In the genomic region with DNA sequence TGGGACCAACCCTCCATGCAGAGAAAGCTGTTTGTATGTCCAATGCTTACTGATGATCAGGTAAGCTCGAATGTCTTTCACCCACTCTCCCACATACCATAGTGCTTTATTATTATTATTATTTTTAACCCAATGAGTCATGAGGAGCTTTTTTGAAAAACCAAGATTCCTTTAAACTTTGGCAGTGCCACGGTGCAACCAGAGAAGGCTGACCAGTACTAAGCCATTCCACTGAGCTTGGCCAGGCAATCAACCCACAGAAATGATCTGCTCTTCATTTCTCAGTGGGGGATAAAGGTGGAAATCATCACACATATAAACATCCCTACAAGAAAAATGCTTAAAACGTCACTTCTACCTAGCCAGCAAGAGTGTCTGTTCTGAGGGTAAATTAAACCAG, we compare ENCODE assay signal across 15 cellular contexts. TPM values are rescaled to one million over a fixed set of nuclear protein-coding genes. Genes with fewer than 3 reads are reported as not detected.
A peak's percentile ranks its signal among the peaks of the same experiment; 100 is the strongest.
DNase-seq lines count a peak whose midpoint lies in the region; ATAC-seq and TF ChIP-seq lines count a peak whose summit lies in the region.
"Had no signal": no experiment of that assay in that cellular context is flagged by ENCODE, and none has a peak within 500 bp of the region (broad histone marks: within the 10 kb centered on the region; RNA-seq: fewer than 3 reads in every experiment).

No MANE protein-coding gene starts in this region.

- TF ChIP-seq CTCF in A673 (conservative IDR thresholded peaks at IDR 0.05; ENCODE audit: low read depth, low read length) (no peak), astrocyte of the spinal cord (IDR thresholded peaks at IDR 0.05; ENCODE audit: low read depth, low read length) (no peak), GM13976 (IDR thresholded peaks at IDR 0.05; ENCODE audit: borderline replicate concordance, control extremely low read depth, extremely low read depth, insufficient read depth, missing control alignments) (no peak)

- no peak overlapping the region for H4K91ac ChIP-seq in mesenchymal stem cell (ENCODE audit: low read length)

- DNase-seq in A673 (ENCODE audit: low spot score) (no peak), SK-N-MC (ENCODE audit: low read depth, low spot score) (no peak), astrocyte of the spinal cord (ENCODE audit: low read depth, low spot score) (peak; percentile 36), mesenchymal stem cell (no peak), SHP77 (lab: John Stamatoyannopoulos, UW) (no peak), GM13976 (ENCODE audit: low spot score) (no peak)
- DNase-seq: 8988T, Caco-2, GOT3, H7, HFFc6 had no signal

- H3K4me2 ChIP-seq in mesenchymal stem cell (ENCODE audit: low read length, poor library complexity, severe bottlenecking), result no peak overlapping the region

- no peak overlapping the region for H3K9ac ChIP-seq in SK-N-MC (ENCODE audit: insufficient read length)
- H3K9ac ChIP-seq in mesenchymal stem cell (ENCODE audit: low read length), result no peak overlapping the region
- H3K9ac ChIP-seq: BLaER1 treated with 17β-estradiol and CSF1 and Interleukin-3, amounts not matched to agents 10 nM and 100 nM had no signal

- H3K4me3 ChIP-seq in A673 (ENCODE audit: low read depth, low read length, poor library complexity, severe bottlenecking), result no peak overlapping the region
- no peak overlapping the region for H3K4me3 ChIP-seq in SK-N-MC
- no peak overlapping the region for H3K4me3 ChIP-seq in astrocyte of the spinal cord (ENCODE audit: low read depth, low read length)
- no peak overlapping the region for H3K4me3 ChIP-seq in mesenchymal stem cell (ENCODE audit: insufficient read depth in 1 of 2, low read depth in 1 of 2, low read length in 2 of 2)
- H3K4me3 ChIP-seq: BLaER1 treated with 17β-estradiol and CSF1 and Interleukin-3, amounts not matched to agents 10 nM and 100 nM had no signal

- H3K27ac ChIP-seq in A673 (ENCODE audit: low read depth, low read length, poor library complexity, severe bottlenecking) (peak overlapping the region; percentile 49), SK-N-MC (peak overlapping the region; percentile 81), mesenchymal stem cell (ENCODE audit: low read length, poor library complexity, severe bottlenecking) (peak overlapping the region; percentile 9)
- H3K27ac ChIP-seq: BLaER1 treated with 17β-estradiol and CSF1 and Interleukin-3, amounts not matched to agents 10 nM and 100 nM had no signal

- CTCF ChIA-PET in A673 (lab: Charles Lee), result interaction anchor here (1.2 kb wide), 1 partner anchor 76 kb away, joined by 3 read pairs; no protein-coding TSS in a partner anchor

- H2BK120ac ChIP-seq in mesenchymal stem cell (ENCODE audit: low read depth, low read length), result no peak overlapping the region

- H3K9me3 ChIP-seq in A673 (ENCODE audit: low read depth, low read length, poor library complexity, severe bottlenecking) (no peaks in the 10 kb centered on the region), SK-N-MC (ENCODE audit: low read depth, low read length) (no peaks in the 10 kb centered on the region), mesenchymal stem cell (ENCODE audit: control insufficient read depth, low read length) (no peaks in the 10 kb centered on the region)
- H3K9me3 ChIP-seq: Caco-2 had no signal

- H3K4ac ChIP-seq in mesenchymal stem cell (ENCODE audit: low read depth in 1 of 2, low read length in 2 of 2), result no peak overlapping the region

- peaks cover 92% of the 10 kb centered on the region for H3K4me1 ChIP-seq in A673 (ENCODE audit: insufficient read depth, low read length, poor library complexity, severe bottlenecking)
- no peaks in the 10 kb centered on the region for H3K4me1 ChIP-seq in mesenchymal stem cell (ENCODE audit: control insufficient read depth, insufficient read depth, low read depth, low read length)

- H3K23ac ChIP-seq in mesenchymal stem cell (ENCODE audit: low read length in 2 of 2), result no peak overlapping the region

- no peak overlapping the region for H2BK15ac ChIP-seq in mesenchymal stem cell (ENCODE audit: low read depth, poor library complexity, severe bottlenecking)

- in situ Hi-C loops in astrocyte of the spinal cord (cut with HindIII; ENCODE audit: low sequenced_read_pairs) (no loop called here), GM13976 (cut with MboI; ENCODE audit: low sequenced_read_pairs, unreplicated experiment) (no loop called here)

- H3K36me3 ChIP-seq in A673 (ENCODE audit: insufficient read depth, low read length, poor library complexity, severe bottlenecking) (no peaks in the 10 kb centered on the region), SK-N-MC (ENCODE audit: insufficient read depth, low read length) (peaks cover 5% of the 10 kb centered on the region; the same call in 1 of the 2 replicates), mesenchymal stem cell (ENCODE audit: control insufficient read depth in 1 of 2, insufficient read depth in 2 of 2, low read depth in 1 of 2, low read length in 2 of 2) (no peaks in the 10 kb centered on the region)

- ATAC-seq in HG03439 (IDR thresholded peaks at IDR 0.05; ENCODE audit: unreplicated experiment), result no peak
- ATAC-seq: HCT116, HepG2 had no signal

- H3K79me1 ChIP-seq in mesenchymal stem cell (replicated peaks; ENCODE audit: low read length, poor library complexity, severe bottlenecking), result no peaks in the 10 kb centered on the region

- no peak overlapping the region for H4K8ac ChIP-seq in mesenchymal stem cell (ENCODE audit: low read length)

- 80% methylated on average over 3 of the region's 3 CpGs for WGBS in mesenchymal stem cell

- BruUV-seq in A673 (replicated peaks; lab: Mats Ljungman, UMichigan), result no TSS peak

- H2AFZ ChIP-seq in mesenchymal stem cell (ENCODE audit: low read depth, low read length), result no peak overlapping the region

- H2AK5ac ChIP-seq in mesenchymal stem cell (ENCODE audit: low read length, severe bottlenecking), result no peak overlapping the region

- intact Hi-C loops in A673 (cut with micrococcal nuclease; ENCODE audit: unreplicated experiment), result loop anchor here (10.0 kb wide), 1 partner anchor 188 kb away; no protein-coding TSS in a partner anchor

- H2BK12ac ChIP-seq in mesenchymal stem cell (ENCODE audit: low read length in 2 of 2), result no peak overlapping the region

- H2BK5ac ChIP-seq in mesenchymal stem cell (ENCODE audit: low read depth, low read length, poor library complexity, severe bottlenecking), result no peak overlapping the region

- H3K27me3 ChIP-seq in A673 (replicated peaks; ENCODE audit: insufficient read depth, low read depth, low read length, poor library complexity), result no peaks in the 10 kb centered on the region
- no peaks in the 10 kb centered on the region for H3K27me3 ChIP-seq in mesenchymal stem cell (ENCODE audit: control insufficient read depth in 1 of 2, insufficient read depth in 1 of 2, low read length in 2 of 2)
- H3K27me3 ChIP-seq: BLaER1 treated with 17β-estradiol and CSF1 and Interleukin-3, amounts not matched to agents 10 nM and 100 nM had no signal

- POLR2A ChIA-PET in A673 (lab: Charles Lee; ENCODE audit: low non-redundant PET), result interaction anchor here (0.7 kb wide), 1 partner anchor 20 kb away, joined by 3 read pairs; no protein-coding TSS in a partner anchor

- no peak overlapping the region for H3K14ac ChIP-seq in mesenchymal stem cell (ENCODE audit: low read length in 2 of 2)

- no peak overlapping the region for H3K18ac ChIP-seq in mesenchymal stem cell (ENCODE audit: low read depth in 1 of 2, low read length in 2 of 2)

RNA-seq across cellular contexts. Expression of gene JAKMIP2, which starts 35.5 kb away (rescaled TPM):
- 67.4 and 85.5 TPM in 2 replicates for total RNA-seq in A673 (2021)
- 8.8 TPM for polyA plus RNA-seq in mesenchymal stem cell (2013, experiment 1 of 2)
- polyA plus RNA-seq in mesenchymal stem cell (2013, experiment 2 of 2), result 9.5 TPM
- total RNA-seq: HFFc6 had no signal

Comparison
In these comparisons a context has a peak if more than half of its experiments do, and no peak if none do; other contexts are left out.
1. H3K27ac ChIP-seq: peak in every context shown above with its lines; median percentile 81 in SK-N-MC; 49 in A673; 9 in mesenchymal stem cell.